Comparison of ENCODE assay signal across 23 cellular contexts in genomic region chr7:105685099-105685609, GRCh38.
DNase-seq lines count a peak whose midpoint lies in the region; ATAC-seq and TF ChIP-seq lines count a peak whose summit lies in the region.
"Had no signal": no experiment of that assay in that cellular context is flagged by ENCODE, and none has a peak within 500 bp of the region (broad histone marks: within the 10 kb centered on the region; RNA-seq: fewer than 3 reads in every experiment).

No MANE protein-coding gene starts in this region.

- no CpG with 5 or more reads among the region's 3 CpGs for WGBS in mesendoderm (ENCODE audit: extremely low coverage, insufficient coverage, low lambda C conversion rate)
- WGBS in body of pancreas, 2 donors, result 97 to 98% methylated on average over 3 of the region's 3 CpGs

- H2BK120ac ChIP-seq in mesendoderm (ENCODE audit: low read depth, low read length), result no peak overlapping the region

- H3K4me1 ChIP-seq in PC-3 (ENCODE audit: insufficient read depth, low read length) (no peaks in the 10 kb centered on the region), mesendoderm (ENCODE audit: control insufficient read depth, low read depth, low read length) (peaks cover 17% of the 10 kb centered on the region), body of pancreas (no peaks in the 10 kb centered on the region), upper lobe of right lung (peaks cover 16% of the 10 kb centered on the region)
- H3K4me1 ChIP-seq: Peyer's patch, SJCRH30 had no signal

- H3K27ac ChIP-seq in PC-3 (ENCODE audit: low read length), result no peak overlapping the region
- H3K27ac ChIP-seq in mesendoderm (ENCODE audit: low read depth, low read length), result no peak overlapping the region
- no peak overlapping the region for H3K27ac ChIP-seq in body of pancreas
- no peak overlapping the region for H3K27ac ChIP-seq in upper lobe of right lung
- H3K27ac ChIP-seq: Peyer's patch, SJCRH30 had no signal

- H4K8ac ChIP-seq in mesendoderm (ENCODE audit: low read depth, low read length), result no peak overlapping the region

- POLR2A ChIA-PET in activated CD8-positive, alpha-beta T cell treated with anti-CD3 and anti-CD28 coated beads for 36 hours (lab: Charles Lee), result no interaction called here
- POLR2A ChIA-PET in activated CD8-positive, alpha-beta T cell treated with anti-CD3 and anti-CD28 coated beads, Interleukin-2, amount 10 ng/mL, durations not matched to agents 7 days and 5 days (lab: Charles Lee), result no interaction called here
- POLR2A ChIA-PET in PC-3 (lab: Charles Lee; ENCODE audit: unreplicated experiment), result no interaction called here

- DNase-seq in activated CD8-positive, alpha-beta T cell treated with anti-CD3 and anti-CD28 coated beads for 36 hours, result no peak
- no peak for DNase-seq in activated CD8-positive, alpha-beta T cell treated with anti-CD3 and anti-CD28 coated beads, Interleukin-2, amount 10 ng/mL, durations not matched to agents 7 days and 5 days
- DNase-seq in DMS53 treated with DMSO at 0.1 percent for 48 hours (lab: John Stamatoyannopoulos, UW; ENCODE audit: unreplicated experiment) (peak; percentile 21), PC-3 (peak; percentile 60), memory B cell (ENCODE audit: low spot score in 2 of 2) (no peak), mesendoderm (no peak), body of pancreas (no peak), upper lobe of right lung (no peak)
- DNase-seq: AML-193, C1 segment of cervical spinal cord, DMS79 treated with DMSO at 0.1 percent for 48 hours, KBM-7, NCI-H1092 treated with DMSO at 0.1 percent for 48 hours, NCI-H1436 treated with DMSO at 0.1 percent for 48 hours, NCI-H2029, NCI-H2227 treated with DMSO at 0.1 percent for 48 hours, NCI-H510A, NCI-H748 treated with DMSO at 0.1 percent for 48 hours, Peyer's patch, SJCRH30 had no signal

- H4K20me1 ChIP-seq in PC-3 (ENCODE audit: low read length), result no peaks in the 10 kb centered on the region

- H3K79me2 ChIP-seq in PC-3 (ENCODE audit: low read length) (no peaks in the 10 kb centered on the region), mesendoderm (ENCODE audit: control insufficient read depth, insufficient read depth, low read length) (no peaks in the 10 kb centered on the region)

- H2AK5ac ChIP-seq in mesendoderm (ENCODE audit: low read length), result no peak overlapping the region

- H3K27me3 ChIP-seq in PC-3 (ENCODE audit: low read length) (no peaks in the 10 kb centered on the region), mesendoderm (ENCODE audit: insufficient read depth, low read length, poor library complexity) (no peaks in the 10 kb centered on the region), body of pancreas (no peaks in the 10 kb centered on the region), upper lobe of right lung (no peaks in the 10 kb centered on the region)
- H3K27me3 ChIP-seq: Peyer's patch, SJCRH30 had no signal

- no peaks in the 10 kb centered on the region for H3K9me3 Mint-ChIP-seq in activated CD8-positive, alpha-beta T cell treated with anti-CD3 and anti-CD28 coated beads for 36 hours
- no peaks in the 10 kb centered on the region for H3K9me3 Mint-ChIP-seq in activated CD8-positive, alpha-beta T cell treated with anti-CD3 and anti-CD28 coated beads, Interleukin-2, amount 10 ng/mL, durations not matched to agents 7 days and 5 days (ENCODE audit: insufficient read depth)
- H3K9me3 Mint-ChIP-seq in memory B cell, result no peaks in the 10 kb centered on the region
- H3K9me3 Mint-ChIP-seq: GM23338 had no signal

- no peaks in the 10 kb centered on the region for H3F3A ChIP-seq in PC-3 (ENCODE audit: low read length, unreplicated experiment)

- no peak overlapping the region for H3K4me2 ChIP-seq in PC-3 (ENCODE audit: low read length)
- no peak overlapping the region for H3K4me2 ChIP-seq in mesendoderm (ENCODE audit: low read length)
- H3K4me2 ChIP-seq: GM23338 had no signal

- H3K9ac ChIP-seq in PC-3 (ENCODE audit: low read length) (no peak overlapping the region), mesendoderm (ENCODE audit: low read length) (no peak overlapping the region)

- H3K23ac ChIP-seq in mesendoderm (ENCODE audit: low read length), result no peak overlapping the region

- no peak overlapping the region for H2AFZ ChIP-seq in PC-3 (ENCODE audit: low read length)
- H2AFZ ChIP-seq: GM23338 had no signal

- H3K56ac ChIP-seq in mesendoderm (ENCODE audit: low read length), result no peak overlapping the region

- peak; percentile 34 for ATAC-seq in activated CD8-positive, alpha-beta T cell treated with anti-CD3 and anti-CD28 coated beads for 36 hours
- ATAC-seq in activated CD8-positive, alpha-beta T cell treated with anti-CD3 and anti-CD28 coated beads, Interleukin-2, amount 10 ng/mL, durations not matched to agents 7 days and 5 days, result no peak
- peak; percentile 70 for ATAC-seq in PC-3
- no peak for ATAC-seq in memory B cell (ENCODE audit: low read depth)
- no peak for ATAC-seq in body of pancreas
- no peak for ATAC-seq in upper lobe of right lung
- ATAC-seq: GM12878, GM23338 had no signal

- H3K27ac Mint-ChIP-seq in activated CD8-positive, alpha-beta T cell treated with anti-CD3 and anti-CD28 coated beads for 36 hours, result no peak overlapping the region
- H3K27ac Mint-ChIP-seq in activated CD8-positive, alpha-beta T cell treated with anti-CD3 and anti-CD28 coated beads, Interleukin-2, amount 10 ng/mL, durations not matched to agents 7 days and 5 days, result no peak overlapping the region
- peak overlapping the region; percentile 7 for H3K27ac Mint-ChIP-seq in memory B cell
- H3K27ac Mint-ChIP-seq: GM23338 had no signal

- no peaks in the 10 kb centered on the region for H3K9me3 ChIP-seq in PC-3 (ENCODE audit: low read length)
- no peaks in the 10 kb centered on the region for H3K9me3 ChIP-seq in body of pancreas
- H3K9me3 ChIP-seq in upper lobe of right lung, result no peaks in the 10 kb centered on the region
- H3K9me3 ChIP-seq: HAP-1, Peyer's patch, SJCRH30 had no signal

- H3K4me3 Mint-ChIP-seq in activated CD8-positive, alpha-beta T cell treated with anti-CD3 and anti-CD28 coated beads for 36 hours, result no peak overlapping the region
- no peak overlapping the region for H3K4me3 Mint-ChIP-seq in activated CD8-positive, alpha-beta T cell treated with anti-CD3 and anti-CD28 coated beads, Interleukin-2, amount 10 ng/mL, durations not matched to agents 7 days and 5 days
- H3K4me3 Mint-ChIP-seq in memory B cell, result no peak overlapping the region
- H3K4me3 Mint-ChIP-seq: GM23338 had no signal

- no peak overlapping the region for H2BK15ac ChIP-seq in mesendoderm (replicated peaks; ENCODE audit: low read depth)

- TF ChIP-seq CTCF in activated CD8-positive, alpha-beta T cell treated with anti-CD3 and anti-CD28 coated beads for 36 hours (IDR thresholded peaks at IDR 0.05), result no peak
- TF ChIP-seq CTCF in PC-3 (conservative IDR thresholded peaks at IDR 0.05; ENCODE audit: low read depth, low read length) (no peak), body of pancreas (IDR thresholded peaks at IDR 0.05) (no peak), upper lobe of right lung (IDR thresholded peaks at IDR 0.05) (no peak)

- H3K9me2 ChIP-seq in PC-3 (replicated peaks; ENCODE audit: low read length), result no peaks in the 10 kb centered on the region

- H3K36me3 ChIP-seq in PC-3 (ENCODE audit: low read depth, low read length) (no peaks in the 10 kb centered on the region), mesendoderm (ENCODE audit: control insufficient read depth, insufficient read depth, low read length) (no peaks in the 10 kb centered on the region), body of pancreas (replicated peaks in 1 of 2; ENCODE audit: insufficient read depth in 1 of 2, low read depth in 2 of 2) (no peaks in the 10 kb centered on the region), upper lobe of right lung (no peaks in the 10 kb centered on the region)
- H3K36me3 ChIP-seq: HAP-1, Peyer's patch, SJCRH30 had no signal

- H3K18ac ChIP-seq in mesendoderm (ENCODE audit: low read length), result no peak overlapping the region

- no peaks in the 10 kb centered on the region for H3K36me3 Mint-ChIP-seq in activated CD8-positive, alpha-beta T cell treated with anti-CD3 and anti-CD28 coated beads for 36 hours (ENCODE audit: low read depth)
- no peaks in the 10 kb centered on the region for H3K36me3 Mint-ChIP-seq in activated CD8-positive, alpha-beta T cell treated with anti-CD3 and anti-CD28 coated beads, Interleukin-2, amount 10 ng/mL, durations not matched to agents 7 days and 5 days (ENCODE audit: low read depth)
- H3K36me3 Mint-ChIP-seq in memory B cell, result peaks cover 21% of the 10 kb centered on the region

- TF ChIP-seq POLR2A in body of pancreas (IDR thresholded peaks at IDR 0.05), result no peak

- no peak overlapping the region for H4K5ac ChIP-seq in mesendoderm (ENCODE audit: low read length)

- H3K4me3 ChIP-seq in PC-3 (ENCODE audit: low read length), result no peak overlapping the region
- no peak overlapping the region for H3K4me3 ChIP-seq in mesendoderm (ENCODE audit: low read length)
- H3K4me3 ChIP-seq in body of pancreas, result no peak overlapping the region
- no peak overlapping the region for H3K4me3 ChIP-seq in upper lobe of right lung
- H3K4me3 ChIP-seq: GM12878, GM23338, HAP-1, Peyer's patch, SJCRH30 had no signal

- H3K79me1 ChIP-seq in mesendoderm (ENCODE audit: low read length), result no peaks in the 10 kb centered on the region

- no peaks in the 10 kb centered on the region for H3K27me3 Mint-ChIP-seq in activated CD8-positive, alpha-beta T cell treated with anti-CD3 and anti-CD28 coated beads for 36 hours
- peaks cover 2% of the 10 kb centered on the region for H3K27me3 Mint-ChIP-seq in activated CD8-positive, alpha-beta T cell treated with anti-CD3 and anti-CD28 coated beads, Interleukin-2, amount 10 ng/mL, durations not matched to agents 7 days and 5 days (ENCODE audit: low read depth)
- no peaks in the 10 kb centered on the region for H3K27me3 Mint-ChIP-seq in memory B cell

- no peak overlapping the region for H3K4ac ChIP-seq in mesendoderm (ENCODE audit: low read depth, low read length)

- intact Hi-C loops in activated CD8-positive, alpha-beta T cell treated with anti-CD3 and anti-CD28 coated beads for 36 hours (cut with micrococcal nuclease), result no loop called here
- intact Hi-C loops in PC-3 (cut with micrococcal nuclease) (no loop called here), body of pancreas (cut with DNase I) (no loop called here), upper lobe of right lung (cut with DNase I) (no loop called here)

- peaks cover 9% of the 10 kb centered on the region for H3K4me1 Mint-ChIP-seq in activated CD8-positive, alpha-beta T cell treated with anti-CD3 and anti-CD28 coated beads for 36 hours (ENCODE audit: low read depth)
- H3K4me1 Mint-ChIP-seq in activated CD8-positive, alpha-beta T cell treated with anti-CD3 and anti-CD28 coated beads, Interleukin-2, amount 10 ng/mL, durations not matched to agents 7 days and 5 days (ENCODE audit: low read depth), result no peaks in the 10 kb centered on the region
- peaks cover 33% of the 10 kb centered on the region for H3K4me1 Mint-ChIP-seq in memory B cell

- CTCF ChIA-PET in activated CD8-positive, alpha-beta T cell treated with anti-CD3 and anti-CD28 coated beads for 36 hours (lab: Charles Lee), result interaction anchor here (2.8 to 3.8 kb wide), 2 partner anchors 11 to 28 kb away, joined by 9 to 16 read pairs; no protein-coding TSS in a partner anchor
- CTCF ChIA-PET in activated CD8-positive, alpha-beta T cell treated with anti-CD3 and anti-CD28 coated beads, Interleukin-2, amount 10 ng/mL, durations not matched to agents 7 days and 5 days (lab: Charles Lee), result interaction anchor here (0.9 to 1.3 kb wide), 3 partner anchors 9 to 33 kb away, joined by 3 to 4 read pairs (median 3); no protein-coding TSS in a partner anchor
- CTCF ChIA-PET in PC-3 (lab: Charles Lee), result no interaction called here

- BruUV-seq in PC-3 (replicated peaks; lab: Mats Ljungman, UMichigan), result no TSS peak

- H2BK5ac ChIP-seq in mesendoderm (ENCODE audit: low read length), result no peak overlapping the region

Comparison
In these comparisons a context has a peak if more than half of its experiments do, and no peak if none do; other contexts are left out.
1. ATAC-seq: peak in activated CD8-positive, alpha-beta T cell treated with anti-CD3 and anti-CD28 coated beads for 36 hours (single experiment) and PC-3 (single experiment); none in activated CD8-positive, alpha-beta T cell treated with anti-CD3 and anti-CD28 coated beads, Interleukin-2, amount 10 ng/mL, durations not matched to agents 7 days and 5 days (single experiment), memory B cell (single experiment), body of pancreas (single experiment) and upper lobe of right lung (single experiment).
2. DNase-seq: peak in DMS53 treated with DMSO at 0.1 percent for 48 hours (single experiment) and PC-3 (single experiment); none in activated CD8-positive, alpha-beta T cell treated with anti-CD3 and anti-CD28 coated beads for 36 hours (single experiment), activated CD8-positive, alpha-beta T cell treated with anti-CD3 and anti-CD28 coated beads, Interleukin-2, amount 10 ng/mL, durations not matched to agents 7 days and 5 days (single experiment), memory B cell (0 of 2), mesendoderm (single experiment), body of pancreas (0 of 4) and upper lobe of right lung (single experiment).